10 cellular contexts compared by ENCODE assay signal in the genomic region with DNA sequence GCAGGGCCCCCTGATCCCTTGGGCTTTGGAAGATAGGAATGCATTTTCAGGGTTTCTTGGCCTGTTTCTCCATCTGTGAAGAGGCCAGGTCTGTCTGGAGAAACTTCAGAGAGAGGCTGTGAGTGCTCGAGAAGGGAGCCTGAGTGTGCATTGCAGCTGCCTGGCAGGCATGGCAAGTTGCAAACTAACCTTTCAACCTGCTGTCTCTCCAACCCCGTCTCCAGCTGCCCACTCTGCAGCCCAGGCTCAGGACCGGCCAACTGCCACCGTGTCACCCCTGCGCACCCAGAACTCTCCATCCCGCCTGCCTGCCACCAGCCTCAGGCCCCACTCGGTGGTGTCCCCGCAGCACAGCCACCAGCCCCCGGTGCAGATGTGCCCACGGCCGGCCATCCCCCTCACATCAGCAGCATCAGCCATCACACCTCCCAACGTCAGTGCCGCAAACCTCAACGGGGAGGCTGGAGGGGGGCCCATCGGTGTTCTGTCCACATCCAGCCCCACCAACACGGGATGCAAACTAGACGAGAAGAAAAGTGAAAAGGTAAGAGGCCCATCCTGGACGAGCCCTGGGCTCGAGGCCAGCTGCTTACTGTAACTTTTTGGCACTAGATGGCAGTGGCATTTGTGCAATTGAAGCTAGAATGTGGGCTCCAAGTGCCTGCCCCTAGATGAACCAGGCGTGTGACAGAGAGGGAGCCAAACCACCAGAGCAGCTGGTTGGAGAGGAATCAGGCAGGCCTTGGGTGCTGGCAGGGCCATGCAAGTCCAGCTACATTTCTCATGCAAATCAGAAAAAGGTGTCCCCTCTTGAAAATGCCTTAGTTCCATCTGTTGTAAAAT.
DNase-seq lines count a peak whose midpoint lies in the region; ATAC-seq and TF ChIP-seq lines count a peak whose summit lies in the region.
"Had no signal": no experiment of that assay in that cellular context is flagged by ENCODE, and none has a peak within 500 bp of the region (broad histone marks: within the 10 kb centered on the region; RNA-seq: fewer than 3 reads in every experiment).

No MANE protein-coding gene starts in this region.

- BruUV-seq in A673 (replicated peaks; lab: Mats Ljungman, UMichigan) = no TSS peak

- H3K27me3 ChIP-seq in A673 (replicated peaks; ENCODE audit: insufficient read depth, low read depth, low read length, poor library complexity) = no peaks in the 10 kb centered on the region
- no peaks in the 10 kb centered on the region for H3K27me3 ChIP-seq in ascending aorta
- H3K27me3 ChIP-seq in left lung = no peaks in the 10 kb centered on the region
- H3K27me3 ChIP-seq: BLaER1 treated with 17β-estradiol and CSF1 and Interleukin-3, amounts not matched to agents 10 nM and 100 nM had no signal

- H3K27ac Mint-ChIP-seq in activated naive CD8-positive, alpha-beta T cell treated with anti-CD3 and anti-CD28 coated beads for 36 hours = no peak overlapping the region
- H3K27ac Mint-ChIP-seq in mesothelial cell of epicardium = no peak overlapping the region

- peaks cover 10% of the 10 kb centered on the region for H3K9me3 Mint-ChIP-seq in activated naive CD8-positive, alpha-beta T cell treated with anti-CD3 and anti-CD28 coated beads for 36 hours
- peaks cover 14% of the 10 kb centered on the region for H3K9me3 Mint-ChIP-seq in mesothelial cell of epicardium

- H3K27ac ChIP-seq in A673 (ENCODE audit: low read depth, low read length, poor library complexity, severe bottlenecking) (no peak overlapping the region), ascending aorta (peak overlapping the region; percentile 24 to 41), left lung (no peak overlapping the region)
- H3K27ac ChIP-seq: BLaER1 treated with 17β-estradiol and CSF1 and Interleukin-3, amounts not matched to agents 10 nM and 100 nM had no signal

- H3K4me3 ChIP-seq in A673 (ENCODE audit: low read depth, low read length, poor library complexity, severe bottlenecking) (no peak overlapping the region), LNCaP clone FGC (ENCODE audit: low read depth, low read length) (no peak overlapping the region), ascending aorta (no peak overlapping the region), left lung (no peak overlapping the region)
- H3K4me3 ChIP-seq: BLaER1 treated with 17β-estradiol and CSF1 and Interleukin-3, amounts not matched to agents 10 nM and 100 nM had no signal

- ATAC-seq in left lung (peak; percentile 85), HG03520 (IDR thresholded peaks at IDR 0.05; ENCODE audit: unreplicated experiment) (no peak), GM21528 (IDR thresholded peaks at IDR 0.05; ENCODE audit: low FRiP score, unreplicated experiment) (no peak)

- intact Hi-C loops in A673 (cut with micrococcal nuclease; ENCODE audit: unreplicated experiment) = no loop called here
- intact Hi-C loops in ascending aorta (cut with DNase I) = no loop called here
- intact Hi-C loops in left lung (cut with DNase I) = no loop called here

- no peak overlapping the region for H3K4me3 Mint-ChIP-seq in activated naive CD8-positive, alpha-beta T cell treated with anti-CD3 and anti-CD28 coated beads for 36 hours
- H3K4me3 Mint-ChIP-seq in mesothelial cell of epicardium = no peak overlapping the region
- H3K4me3 Mint-ChIP-seq: neural crest cell had no signal

- H3K36me3 ChIP-seq in A673 (ENCODE audit: insufficient read depth, low read length, poor library complexity, severe bottlenecking) = no peaks in the 10 kb centered on the region
- peaks cover 0 to 9% of the 10 kb centered on the region in 2 donors for H3K36me3 ChIP-seq in ascending aorta
- peaks cover 0 to 3% of the 10 kb centered on the region in 2 donors for H3K36me3 ChIP-seq in left lung

- H3K36me3 Mint-ChIP-seq in activated naive CD8-positive, alpha-beta T cell treated with anti-CD3 and anti-CD28 coated beads for 36 hours = peaks cover 14% of the 10 kb centered on the region
- H3K36me3 Mint-ChIP-seq in mesothelial cell of epicardium = peaks cover 6% of the 10 kb centered on the region

- no peaks in the 10 kb centered on the region for H3K4me1 Mint-ChIP-seq in activated naive CD8-positive, alpha-beta T cell treated with anti-CD3 and anti-CD28 coated beads for 36 hours
- H3K4me1 Mint-ChIP-seq in mesothelial cell of epicardium = peaks cover 16% of the 10 kb centered on the region

- no peaks in the 10 kb centered on the region for H3K27me3 Mint-ChIP-seq in activated naive CD8-positive, alpha-beta T cell treated with anti-CD3 and anti-CD28 coated beads for 36 hours
- no peaks in the 10 kb centered on the region for H3K27me3 Mint-ChIP-seq in mesothelial cell of epicardium (ENCODE audit: low read depth)

- H3K4me1 ChIP-seq in A673 (ENCODE audit: insufficient read depth, low read length, poor library complexity, severe bottlenecking) = peaks cover 16% of the 10 kb centered on the region
- peaks cover 12 to 54% of the 10 kb centered on the region in 2 donors for H3K4me1 ChIP-seq in ascending aorta
- H3K4me1 ChIP-seq in left lung = no peaks in the 10 kb centered on the region

- H3K9me3 ChIP-seq in A673 (ENCODE audit: low read depth, low read length, poor library complexity, severe bottlenecking) (peaks cover 9% of the 10 kb centered on the region), ascending aorta (peaks cover 5 to 10% of the 10 kb centered on the region in 2 donors), left lung (peaks cover 0 to 12% of the 10 kb centered on the region in 2 donors)

- POLR2A ChIA-PET in A673 (lab: Charles Lee; ENCODE audit: low non-redundant PET) = no interaction called here

- CTCF ChIA-PET in A673 (lab: Charles Lee) = no interaction called here

- no peak for TF ChIP-seq CTCF in A673 (conservative IDR thresholded peaks at IDR 0.05; ENCODE audit: low read depth, low read length)
- peak; percentile 34 for TF ChIP-seq CTCF in LNCaP clone FGC (IDR thresholded peaks at IDR 0.05; ENCODE audit: control insufficient read depth, extremely low read depth, insufficient read depth)
- TF ChIP-seq CTCF in ascending aorta (IDR thresholded peaks at IDR 0.05) = no peak
- TF ChIP-seq CTCF in left lung (IDR thresholded peaks at IDR 0.05) = no peak
- no peak for TF ChIP-seq CTCF in mesothelial cell of epicardium (IDR thresholded peaks at IDR 0.05; ENCODE audit: unreplicated experiment)

- peak; percentile 11 for DNase-seq in A673 (ENCODE audit: low spot score)
- peak; percentile 46 for DNase-seq in LNCaP clone FGC (ENCODE audit: low read depth)
- peak in 1 of 2 donors; percentile 71 for DNase-seq in ascending aorta (ENCODE audit: low spot score in 2 of 2)
- DNase-seq in left lung = peak in 1 of 2 donors; percentile 44
- DNase-seq in activated naive CD8-positive, alpha-beta T cell treated with anti-CD3 and anti-CD28 coated beads for 36 hours = no peak
- no peak for DNase-seq in mesothelial cell of epicardium (ENCODE audit: low spot score in 2 of 2, unreplicated experiment in 2 of 2)

Comparison
In these comparisons a context has a peak if more than half of its experiments do, and no peak if none do; other contexts are left out.
1. DNase-seq: peak in A673 (single experiment) and LNCaP clone FGC (single experiment); none in activated naive CD8-positive, alpha-beta T cell treated with anti-CD3 and anti-CD28 coated beads for 36 hours (single experiment) and mesothelial cell of epicardium (0 of 2).
2. H3K27ac ChIP-seq: peak in ascending aorta (2 of 2); none in A673 (single experiment) and left lung (0 of 2).